22 cellular contexts compared by ENCODE assay signal in the genomic region with DNA sequence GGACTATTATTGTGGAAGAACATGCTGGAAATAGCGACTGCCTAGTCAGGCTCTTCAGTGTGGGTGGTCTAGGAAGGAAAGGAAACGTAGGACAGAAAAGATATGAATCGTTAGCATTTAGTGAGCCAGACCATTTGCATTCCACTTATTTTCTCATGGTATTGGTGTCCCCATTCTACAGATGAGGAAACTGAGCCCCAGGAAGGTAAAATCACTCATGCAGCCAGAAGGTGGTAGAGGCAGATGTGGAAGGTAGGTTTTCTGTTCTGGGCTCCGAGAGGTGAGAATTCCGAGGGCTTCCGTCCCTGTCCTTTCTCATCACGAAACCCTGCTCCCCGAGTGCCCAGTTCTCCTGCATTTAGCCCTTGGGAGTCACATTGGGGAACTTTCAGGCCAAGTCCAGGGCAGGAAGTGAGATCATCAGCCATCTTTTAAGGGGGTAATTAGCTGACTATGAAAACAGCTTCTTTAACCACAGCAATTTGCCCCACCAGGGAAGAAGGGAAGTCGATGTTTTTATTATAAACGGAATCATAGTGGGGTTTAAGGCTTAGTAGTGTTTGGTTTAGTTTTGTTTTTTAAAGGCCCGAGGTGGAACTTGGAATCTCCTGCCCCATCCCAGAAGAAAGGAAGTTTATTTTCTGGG.
DNase-seq lines count a peak whose midpoint lies in the region; ATAC-seq and TF ChIP-seq lines count a peak whose summit lies in the region.
"Had no signal": no experiment of that assay in that cellular context is flagged by ENCODE, and none has a peak within 500 bp of the region (broad histone marks: within the 10 kb centered on the region; RNA-seq: fewer than 3 reads in every experiment).

No MANE protein-coding gene starts in this region.

- WGBS in GM23248 (ENCODE audit: low coverage in 1 of 2, low lambda C conversion rate in 2 of 2, missing lambda C conversion rate in 2 of 2), 2 experiments = 81 to 83% methylated on average over 11 of the region's 11 CpGs

- H3K4me2 ChIP-seq in GM23248 (ENCODE audit: unreplicated experiment) = no peak overlapping the region

- TF ChIP-seq CTCF in brain microvascular endothelial cell (IDR thresholded peaks at IDR 0.05; ENCODE audit: low read depth, low read length, missing control alignments) = no peak

- no peak overlapping the region for H3K9ac ChIP-seq in GM23248
- H3K9ac ChIP-seq: BLaER1 treated with 17β-estradiol and CSF1 and Interleukin-3, amounts not matched to agents 10 nM and 100 nM had no signal

- ATAC-seq in esophagus mucosa = no peak
- ATAC-seq in HG02759 (IDR thresholded peaks at IDR 0.05; ENCODE audit: unreplicated experiment) = no peak
- ATAC-seq: left cardiac atrium; naive thymus-derived CD4-positive, alpha-beta T cell; stimulated activated naive CD8-positive, alpha-beta T cell treated with anti-CD3 and anti-CD28 coated beads, Interleukin-15, Interleukin-2, amounts not matched to agents 100 U/mL and 50 U/mL, for 24 hours; T-cell had no signal

- H3K27ac ChIP-seq in GM23248 (no peak overlapping the region), brain microvascular endothelial cell (no peak overlapping the region)
- H3K27ac ChIP-seq: BLaER1 treated with 17β-estradiol and CSF1 and Interleukin-3, amounts not matched to agents 10 nM and 100 nM; transverse colon had no signal

- H3K4me3 ChIP-seq in GM23248 = no peak overlapping the region
- H3K4me3 ChIP-seq in brain microvascular endothelial cell (ENCODE audit: low read depth, low read length) = no peak overlapping the region
- H3K4me3 ChIP-seq: BLaER1 treated with 17β-estradiol and CSF1 and Interleukin-3, amounts not matched to agents 10 nM and 100 nM; transverse colon had no signal

- in situ Hi-C loops in GM23248 (cut with MboI) = no loop called here
- in situ Hi-C loops in brain microvascular endothelial cell (cut with HindIII; ENCODE audit: low pct_ligation_motif_present, low sequenced_read_pairs) = no loop called here

- DNase-seq in GM23248 = peak; percentile 12
- DNase-seq in MV-4-11 (lab: John Stamatoyannopoulos, UW) = peak; percentile 71
- DNase-seq in brain microvascular endothelial cell = peak; percentile 12
- DNase-seq in islet precursor cell = no peak
- no peak for DNase-seq in activated CD4-positive, alpha-beta T cell treated with anti-CD3 and anti-CD28 coated beads, Interleukin-2, amount 10 ng/mL, durations not matched to agents 24 days and 14 days
- DNase-seq: activated CD4-positive, alpha-beta T cell treated with anti-CD3 and anti-CD28 coated beads, Interleukin-2, amount 50 U/mL, for 4 hours; activated naive CD4-positive, alpha-beta T cell treated with Interleukin-2 at 50 U/mL for 16 hours; amniotic stem cell; Calu3; left cardiac atrium; naive thymus-derived CD4-positive, alpha-beta T cell; NCI-H2171 treated with DMSO at 0.1 percent for 48 hours; OCI-M1; SHP77; stimulated activated CD4-positive, alpha-beta T cell treated with anti-CD3 and anti-CD28 coated beads, Interleukin-2, amount 100 ng/mL, for 24 hours; stimulated activated naive CD8-positive, alpha-beta T cell treated with anti-CD3 and anti-CD28 coated beads, Interleukin-15, Interleukin-2, amounts not matched to agents 100 U/mL and 50 U/mL, for 24 hours; T-cell; transverse colon had no signal

- H3K9me3 ChIP-seq in GM23248 (ENCODE audit: low read depth) = no peaks in the 10 kb centered on the region
- H3K9me3 ChIP-seq: transverse colon had no signal

- H3K36me3 ChIP-seq in GM23248 (ENCODE audit: low read depth) (no peaks in the 10 kb centered on the region), brain microvascular endothelial cell (replicated peaks) (no peaks in the 10 kb centered on the region)
- H3K36me3 ChIP-seq: BLaER1 treated with 17β-estradiol and CSF1 and Interleukin-3, amounts not matched to agents 10 nM and 100 nM; transverse colon had no signal

- H3K4me1 ChIP-seq in GM23248 (ENCODE audit: insufficient read depth) = peaks cover 10% of the 10 kb centered on the region
- H3K4me1 ChIP-seq: transverse colon had no signal

- H3K27me3 ChIP-seq in GM23248 (replicated peaks; ENCODE audit: insufficient read depth) (no peaks in the 10 kb centered on the region), brain microvascular endothelial cell (replicated peaks) (no peaks in the 10 kb centered on the region)
- H3K27me3 ChIP-seq: BLaER1 treated with 17β-estradiol and CSF1 and Interleukin-3, amounts not matched to agents 10 nM and 100 nM had no signal

- no peaks in the 10 kb centered on the region for H3F3A ChIP-seq in GM23248 (ENCODE audit: insufficient read depth)

- H3K9me2 ChIP-seq in GM23248 (ENCODE audit: insufficient read depth) = no peaks in the 10 kb centered on the region

- H3K79me2 ChIP-seq in GM23248 (ENCODE audit: insufficient read depth) = no peaks in the 10 kb centered on the region

- H3K9me3 Mint-ChIP-seq in activated CD4-positive, alpha-beta T cell treated with anti-CD3 and anti-CD28 coated beads, Interleukin-2, amount 10 ng/mL, durations not matched to agents 24 days and 14 days = no peaks in the 10 kb centered on the region

- H3K27me3 Mint-ChIP-seq in activated CD4-positive, alpha-beta T cell treated with anti-CD3 and anti-CD28 coated beads, Interleukin-2, amount 10 ng/mL, durations not matched to agents 24 days and 14 days = no peaks in the 10 kb centered on the region

- intact Hi-C loops in activated CD4-positive, alpha-beta T cell treated with anti-CD3 and anti-CD28 coated beads, Interleukin-2, amount 10 ng/mL, durations not matched to agents 24 days and 14 days (cut with micrococcal nuclease) = no loop called here

- no peak overlapping the region for H2AFZ ChIP-seq in GM23248

- H4K20me1 ChIP-seq in GM23248 (ENCODE audit: insufficient read depth) = no peaks in the 10 kb centered on the region
- H4K20me1 ChIP-seq: BLaER1 treated with 17β-estradiol and CSF1 and Interleukin-3, amounts not matched to agents 10 nM and 100 nM had no signal

- H3K27ac Mint-ChIP-seq in activated CD4-positive, alpha-beta T cell treated with anti-CD3 and anti-CD28 coated beads, Interleukin-2, amount 10 ng/mL, durations not matched to agents 24 days and 14 days = no peak overlapping the region
- H3K27ac Mint-ChIP-seq: memory B cell; naive thymus-derived CD4-positive, alpha-beta T cell; T-cell had no signal

- H3K4me1 Mint-ChIP-seq in activated CD4-positive, alpha-beta T cell treated with anti-CD3 and anti-CD28 coated beads, Interleukin-2, amount 10 ng/mL, durations not matched to agents 24 days and 14 days = no peaks in the 10 kb centered on the region
- H3K4me1 Mint-ChIP-seq: memory B cell; naive thymus-derived CD4-positive, alpha-beta T cell; T-cell had no signal

- H3K36me3 Mint-ChIP-seq in activated CD4-positive, alpha-beta T cell treated with anti-CD3 and anti-CD28 coated beads, Interleukin-2, amount 10 ng/mL, durations not matched to agents 24 days and 14 days (ENCODE audit: low read depth) = no peaks in the 10 kb centered on the region
- H3K36me3 Mint-ChIP-seq: memory B cell, T-cell had no signal

- no peak overlapping the region for H3K4me3 Mint-ChIP-seq in activated CD4-positive, alpha-beta T cell treated with anti-CD3 and anti-CD28 coated beads, Interleukin-2, amount 10 ng/mL, durations not matched to agents 24 days and 14 days
- H3K4me3 Mint-ChIP-seq: memory B cell; naive thymus-derived CD4-positive, alpha-beta T cell; T-cell had no signal

Comparison
In these comparisons a context has a peak if more than half of its experiments do, and no peak if none do; other contexts are left out.
1. DNase-seq: peak in GM23248 (single experiment), MV-4-11 (single experiment) and brain microvascular endothelial cell (single experiment); none in islet precursor cell (single experiment) and activated CD4-positive, alpha-beta T cell treated with anti-CD3 and anti-CD28 coated beads, Interleukin-2, amount 10 ng/mL, durations not matched to agents 24 days and 14 days (single experiment).